9 cellular contexts compared by ENCODE assay signal in the genomic region with DNA sequence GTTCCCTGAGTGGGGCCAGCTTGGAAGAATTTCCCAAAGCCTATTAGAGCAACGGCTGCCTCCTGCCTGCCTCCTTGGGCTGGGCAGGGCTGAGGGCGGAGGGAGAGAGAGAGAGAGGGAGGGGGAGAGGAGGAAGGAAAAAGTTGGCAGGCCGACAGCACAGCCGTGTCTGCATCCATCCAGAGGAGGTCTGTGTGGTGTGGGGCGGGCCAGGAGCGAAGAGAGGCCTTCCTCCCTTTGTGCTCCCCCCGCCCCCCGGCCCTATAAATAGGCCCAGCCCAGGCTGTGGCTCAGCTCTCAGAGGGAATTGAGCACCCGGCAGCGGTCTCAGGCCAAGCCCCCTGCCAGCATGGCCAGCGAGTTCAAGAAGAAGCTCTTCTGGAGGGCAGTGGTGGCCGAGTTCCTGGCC. TPM values are rescaled to one million over a fixed set of nuclear protein-coding genes. Genes with fewer than 3 reads are reported as not detected.
DNase-seq lines count a peak whose midpoint lies in the region; ATAC-seq and TF ChIP-seq lines count a peak whose summit lies in the region.
"Had no signal": no experiment of that assay in that cellular context is flagged by ENCODE, and none has a peak within 500 bp of the region (broad histone marks: within the 10 kb centered on the region; RNA-seq: fewer than 3 reads in every experiment).

A gene (plus strand): TSS at position 293 of the 409 bp plus-strand sequence. CDS start 57 bp downstream, at position 350.

- H3K36me3 ChIP-seq in skeletal muscle tissue (ENCODE audit: control insufficient read depth in 3 of 3, insufficient read depth in 3 of 3, low read length in 3 of 3), result no peaks in the 10 kb centered on the region

- no peaks in the 10 kb centered on the region for H3K9me3 ChIP-seq in skeletal muscle tissue (ENCODE audit: control insufficient read depth in 3 of 3, low read length in 3 of 3)

- H3K27me3 ChIP-seq in layer of hippocampus (ENCODE audit: control insufficient read depth, insufficient read depth, low read length) (peaks cover 2% of the 10 kb centered on the region), skeletal muscle tissue (ENCODE audit: control insufficient read depth in 3 of 3, insufficient read depth in 3 of 3, low read length in 3 of 3) (no peaks in the 10 kb centered on the region)

- ATAC-seq in HG03095 (IDR thresholded peaks at IDR 0.05; ENCODE audit: unreplicated experiment) (no peak), GM19023 (IDR thresholded peaks at IDR 0.05; ENCODE audit: unreplicated experiment) (no peak)
- no peak for ATAC-seq in stimulated activated effector memory CD8-positive, alpha-beta T cell treated with anti-CD3 and anti-CD28 coated beads, Interleukin-12 subunit alpha, Interleukin-12 subunit beta, amount 100 ng/mL, for 72 hours

- peak within 1 kb of the TSS in 3 of 5 experiments; percentile 56 to 74 (median 67) for H3K4me3 Mint-ChIP-seq in brain
- no peak within 1 kb of the TSS for H3K4me3 Mint-ChIP-seq in stimulated activated effector memory CD8-positive, alpha-beta T cell treated with anti-CD3 and anti-CD28 coated beads, Interleukin-12 subunit alpha, Interleukin-12 subunit beta, amount 100 ng/mL, for 72 hours

- peaks cover 80% of the 10 kb centered on the region for H3K4me1 Mint-ChIP-seq in brain
- H3K4me1 Mint-ChIP-seq in stimulated activated effector memory CD8-positive, alpha-beta T cell treated with anti-CD3 and anti-CD28 coated beads, Interleukin-12 subunit alpha, Interleukin-12 subunit beta, amount 100 ng/mL, for 72 hours, result no peaks in the 10 kb centered on the region

- no peaks in the 10 kb centered on the region for H3K36me3 Mint-ChIP-seq in brain
- no peaks in the 10 kb centered on the region for H3K36me3 Mint-ChIP-seq in stimulated activated effector memory CD8-positive, alpha-beta T cell treated with anti-CD3 and anti-CD28 coated beads, Interleukin-12 subunit alpha, Interleukin-12 subunit beta, amount 100 ng/mL, for 72 hours

- H3K27ac Mint-ChIP-seq in brain, result peak within 1 kb of the TSS in 4 of 5 experiments; percentile 38 to 95 (median 83)
- H3K27ac Mint-ChIP-seq in stimulated activated effector memory CD8-positive, alpha-beta T cell treated with anti-CD3 and anti-CD28 coated beads, Interleukin-12 subunit alpha, Interleukin-12 subunit beta, amount 100 ng/mL, for 72 hours, result no peak within 1 kb of the TSS

- peak within 1 kb of the TSS; percentile 64 to 76 (median 71) for H3K9ac ChIP-seq in skeletal muscle tissue (ENCODE audit: low read depth in 1 of 3, low read length in 3 of 3)

- DNase-seq in ELF-1 (ENCODE audit: low read depth, low spot score) (peak; percentile 63), ecto neural progenitor cell (ENCODE audit: low spot score) (no peak)
- no peak for DNase-seq in stimulated activated effector memory CD8-positive, alpha-beta T cell treated with anti-CD3 and anti-CD28 coated beads, Interleukin-12 subunit alpha, Interleukin-12 subunit beta, amount 100 ng/mL, for 72 hours (ENCODE audit: low spot score in 2 of 2)
- DNase-seq: NCI-H1436 treated with DMSO at 0.1 percent for 48 hours had no signal

- H3K27me3 Mint-ChIP-seq in brain, result peaks cover 8% of the 10 kb centered on the region

- peaks cover 55 to 56% (median 56%) of the 10 kb centered on the region in 3 donors for H3K4me1 ChIP-seq in skeletal muscle tissue (ENCODE audit: control insufficient read depth in 3 of 3, insufficient read depth in 3 of 3, low read length in 3 of 3)

- TF ChIP-seq CTCF in brain (conservative IDR thresholded peaks at IDR 0.05), result no peak

- H3K27ac ChIP-seq in layer of hippocampus (ENCODE audit: low read depth, low read length) (peak within 1 kb of the TSS; percentile 52), skeletal muscle tissue (ENCODE audit: low read depth, low read length) (peak within 1 kb of the TSS; percentile 51)

- H3K4me3 ChIP-seq in skeletal muscle tissue (ENCODE audit: low read length in 3 of 3), result peak within 1 kb of the TSS; percentile 62 to 72 (median 72)

- no peaks in the 10 kb centered on the region for H3K9me3 Mint-ChIP-seq in brain
- no peaks in the 10 kb centered on the region for H3K9me3 Mint-ChIP-seq in stimulated activated effector memory CD8-positive, alpha-beta T cell treated with anti-CD3 and anti-CD28 coated beads, Interleukin-12 subunit alpha, Interleukin-12 subunit beta, amount 100 ng/mL, for 72 hours

RNA-seq across cellular contexts. Expression of the gene that starts here (rescaled TPM):
- 144 TPM for polyA plus RNA-seq in brain (ENCODE audit: insufficient read depth, low read depth, low replicate concordance)
- 67.8 TPM for total RNA-seq in skeletal muscle tissue
